8 cellular contexts compared by ENCODE assay signal in genomic region chr19:42176990-42177685, GRCh38. TPM values are rescaled to one million over a fixed set of nuclear protein-coding genes. Genes with fewer than 3 reads are reported as not detected.
DNase-seq lines count a peak whose midpoint lies in the region; ATAC-seq and TF ChIP-seq lines count a peak whose summit lies in the region.

No MANE protein-coding gene starts in this region.

- H3K4me3 ChIP-seq in adrenal gland (peak overlapping the region in 2 of 4 donors; percentile 11 to 62), left ventricle myocardium inferior (peak overlapping the region; percentile 64), psoas muscle (peak overlapping the region; percentile 59)

- H3K27me3 ChIP-seq in adrenal gland: peaks cover 34% of the 10 kb centered on the region
- H3K27me3 ChIP-seq in left ventricle myocardium inferior (ENCODE audit: low read depth): peaks cover 95% of the 10 kb centered on the region
- H3K27me3 ChIP-seq in psoas muscle (ENCODE audit: insufficient read depth in 3 of 3, low read length in 2 of 3): peaks cover 0 to 87% (median 27%) of the 10 kb centered on the region in 3 donors

- TF ChIP-seq CTCF in GM12873 (IDR thresholded peaks at IDR 0.05; ENCODE audit: insufficient read depth, low read depth, low read length, missing control alignments) (peak; percentile 36), adrenal gland (IDR thresholded peaks at IDR 0.05) (peak in 3 of 6 experiments; percentile 12 to 43 (median 14)), left ventricle myocardium inferior (IDR thresholded peaks at IDR 0.05; ENCODE audit: borderline replicate concordance) (peak; percentile 60), psoas muscle (IDR thresholded peaks at IDR 0.05) (peak; percentile 42)

- no peaks in the 10 kb centered on the region for H3K36me3 ChIP-seq in adrenal gland (replicated peaks in 1 of 2)
- H3K36me3 ChIP-seq in left ventricle myocardium inferior: no peaks in the 10 kb centered on the region
- H3K36me3 ChIP-seq in psoas muscle (ENCODE audit: insufficient read depth in 1 of 2, low read depth in 1 of 2): no peaks in the 10 kb centered on the region

- DNase-seq in NCI-H1105 (lab: John Stamatoyannopoulos, UW): peak; percentile 94
- peak; percentile 85 for DNase-seq in SW480 (ENCODE audit: low spot score)
- peak; percentile 58 to 85 (median 71) for DNase-seq in adrenal gland
- DNase-seq in left ventricle myocardium inferior: peak; percentile 66
- peak; percentile 71 to 78 for DNase-seq in psoas muscle
- DNase-seq in ureter (ENCODE audit: low spot score): peak; percentile 72

- intact Hi-C loops in adrenal gland (cut with DNase I) (no loop called here), left ventricle myocardium inferior (cut with micrococcal nuclease) (no loop called here), psoas muscle (cut with DNase I) (no loop called here)

- H3K27ac ChIP-seq in adrenal gland (peak overlapping the region in 1 of 5 donors; percentile 52), left ventricle myocardium inferior (replicated peaks) (no peak overlapping the region), psoas muscle (no peak overlapping the region)

- H3K4me1 ChIP-seq in adrenal gland (replicated peaks in 1 of 2) (peaks cover 6 to 8% of the 10 kb centered on the region in 2 donors), left ventricle myocardium inferior (peaks cover 16% of the 10 kb centered on the region), psoas muscle (peaks cover 4% of the 10 kb centered on the region)

- H3K9me3 ChIP-seq in adrenal gland (replicated peaks in 1 of 3) (no peaks in the 10 kb centered on the region), left ventricle myocardium inferior (replicated peaks) (no peaks in the 10 kb centered on the region), psoas muscle (no peaks in the 10 kb centered on the region)

- TF ChIP-seq POLR2A in adrenal gland (IDR thresholded peaks at IDR 0.05): no peak

- ATAC-seq in psoas muscle (peak; percentile 81 to 92 (median 86)), HG02571 (IDR thresholded peaks at IDR 0.05; ENCODE audit: unreplicated experiment) (no peak)

- 1 to 3% (median 1%) methylated on average over 13 to 66 of the region's 66 CpGs for WGBS in adrenal gland, 4 donors
- 0 to 1% (median 1%) methylated on average over 33 to 66 of the region's 66 CpGs for WGBS in psoas muscle, 3 donors

RNA-seq across cellular contexts. Expression of gene DEDD2, which starts 40.3 kb away (rescaled TPM):
- total RNA-seq in adrenal gland (10 to 100 TPM; 27.1 to 54.8 (median 33.5) TPM), left ventricle myocardium inferior (15.8 TPM), psoas muscle (10 to 100 TPM in 3 of 4 donors, 1 to 10 TPM in 1; 8.8 to 22.5 (median 11.6) TPM), ureter (24.7 TPM)
- polyA plus RNA-seq in adrenal gland (10 to 100 TPM; 26.0 to 39.9 (median 26.2) TPM), psoas muscle (10 to 100 TPM; 11.6 to 26.1 (median 20.5) TPM)

RNA-seq across cellular contexts. Expression of gene ZNF526, which starts 43.0 kb away (rescaled TPM):
- 10 to 100 TPM in 2 of 8 donors, 1 to 10 TPM in 6; 4.2 to 12.5 (median 9.0) TPM for total RNA-seq in adrenal gland
- 1 to 10 TPM; 2.0 to 5.1 (median 2.9) TPM for polyA plus RNA-seq in adrenal gland
- 5.9 TPM for total RNA-seq in left ventricle myocardium inferior
- 1 to 10 TPM; 4.2 to 7.9 (median 6.0) TPM for total RNA-seq in psoas muscle
- polyA plus RNA-seq in psoas muscle: 1 to 10 TPM; 3.4 to 7.4 (median 5.0) TPM
- 13.2 TPM for total RNA-seq in ureter

RNA-seq across cellular contexts. Expression of gene POU2F2, which starts 44.9 kb away (rescaled TPM):
- total RNA-seq in adrenal gland (1 to 10 TPM; 1.4 to 4.9 (median 2.9) TPM), left ventricle myocardium inferior (1.2 TPM), psoas muscle (under 1 TPM; 0.30 to 0.86 (median 0.58) TPM), ureter (5.3 TPM)
- polyA plus RNA-seq in adrenal gland (10 to 100 TPM in 1 of 3 donors, 1 to 10 TPM in 2; 4.2 to 17.2 (median 6.8) TPM), psoas muscle (under 1 TPM; 0.14 to 0.46 (median 0.26) TPM)
